Comparison of ENCODE assay signal across 8 cellular contexts in the genomic region with DNA sequence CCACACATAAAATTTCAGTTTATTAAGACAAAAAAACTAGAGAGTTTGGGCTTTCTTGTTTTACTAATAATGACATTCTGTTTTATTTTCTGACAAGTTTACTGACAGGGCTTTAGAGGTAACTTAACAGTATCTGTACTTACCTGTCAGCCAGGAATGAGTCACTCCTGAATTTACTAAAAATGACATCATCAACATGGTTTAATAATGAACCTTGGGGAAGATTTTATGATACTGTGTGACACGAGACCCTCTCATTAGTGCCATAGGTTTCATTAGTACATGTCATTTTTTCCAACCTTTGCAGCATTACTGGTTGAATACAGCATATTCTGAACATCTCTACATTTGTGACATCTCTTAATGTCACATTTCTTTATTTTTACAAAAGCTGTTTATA.
DNase-seq lines count a peak whose midpoint lies in the region; ATAC-seq, FAIRE-seq and TF ChIP-seq lines count a peak whose summit lies in the region.

No MANE protein-coding gene starts in this region.

- DNase-seq in fibroblast of mammary gland (ENCODE audit: low read depth) (peak; percentile 67), NCI-H1694 treated with DMSO at 0.1 percent for 48 hours (lab: John Stamatoyannopoulos, UW) (no peak), GM03348 (ENCODE audit: low spot score) (no peak), GM19239 (ENCODE audit: insufficient read length, low spot score) (no peak)
- no peak for DNase-seq in stimulated activated CD4-positive, alpha-beta T cell treated with anti-CD3 and anti-CD28 coated beads, Interleukin-2, amount 100 ng/mL, for 48 hours

- no peak for FAIRE-seq in GM19239 (lab: Jason Lieb, UNC)

- TF ChIP-seq CTCF in fibroblast of mammary gland (conservative IDR thresholded peaks at IDR 0.05; ENCODE audit: control insufficient read depth, insufficient read depth, low read depth, low read length), result no peak

- H3K4me3 ChIP-seq in fibroblast of mammary gland (ENCODE audit: control insufficient read depth, low read depth, low read length), result no peak overlapping the region

- ATAC-seq in GM18508 (IDR thresholded peaks at IDR 0.05; ENCODE audit: insufficient read depth, unreplicated experiment) (peak; percentile 74), GM21528 (IDR thresholded peaks at IDR 0.05; ENCODE audit: low FRiP score, unreplicated experiment) (peak; percentile 42), HG03175 (IDR thresholded peaks at IDR 0.05; ENCODE audit: unreplicated experiment) (peak; percentile 51)
